ENCODE assay signal across 9 cellular contexts in the genomic region with DNA sequence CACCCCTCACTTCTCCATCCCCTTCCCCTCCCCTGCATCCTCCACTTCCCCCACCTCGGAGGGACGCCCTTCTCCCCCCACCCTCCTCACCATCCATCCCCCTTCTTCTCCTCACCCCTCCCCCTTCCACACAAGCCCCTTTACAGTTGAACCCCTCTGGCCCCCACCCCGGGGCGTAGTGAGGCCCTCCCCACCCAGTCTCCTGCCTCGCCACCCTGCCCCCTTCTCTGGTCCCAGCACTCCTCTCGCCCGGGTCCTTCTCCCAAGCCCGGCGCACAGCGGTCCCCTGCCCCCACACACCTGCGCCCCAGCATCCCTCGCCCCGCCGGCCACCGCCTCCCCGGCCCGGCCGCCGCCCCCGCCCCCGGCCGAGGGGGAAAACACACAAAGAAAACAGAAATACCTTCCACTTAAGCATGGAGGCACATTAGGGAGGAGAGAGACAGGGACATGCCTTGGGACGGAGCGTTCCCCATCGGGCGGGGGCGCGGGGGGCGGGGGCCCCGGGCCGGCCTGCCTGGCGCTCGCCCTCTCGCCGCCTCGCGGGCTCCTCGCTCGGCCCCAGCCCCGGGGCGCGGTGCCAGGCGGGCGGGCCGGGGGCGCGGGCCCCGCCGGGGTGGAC. TPM values are rescaled to one million over a fixed set of nuclear protein-coding genes. Genes with fewer than 3 reads are reported as not detected.
DNase-seq lines count a peak whose midpoint lies in the region; ATAC-seq, FAIRE-seq and TF ChIP-seq lines count a peak whose summit lies in the region.
"Had no signal": no experiment of that assay in that cellular context is flagged by ENCODE, and none has a peak within 500 bp of the region (broad histone marks: within the 10 kb centered on the region; RNA-seq: fewer than 3 reads in every experiment).

No MANE protein-coding gene starts in this region.

- peaks cover 71% of the 10 kb centered on the region for H3K27me3 Mint-ChIP-seq in activated T-helper 2 cell treated with anti-CD3 and anti-CD28 coated beads, Interferon-gamma antibody, Interleukin-2, Interleukin-4, amounts not matched to agents 10 μg/mL and 5 μg/mL and 100 μg/mL, durations not matched to agents 14 hours and 24 hours and 36 hours (ENCODE audit: low read depth)

- CTCF ChIA-PET in HepG2 (lab: Yijun Ruan, JAX; ENCODE audit: low intra/inter-chr PET ratio, low total read pairs): interaction anchor here (0.9 to 4.9 kb wide), 11 partner anchors 9 to 127 kb away, joined by 3 to 73 read pairs (median 8); no protein-coding TSS in a partner anchor

- H3K9ac ChIP-seq in HepG2 (ENCODE audit: insufficient read depth, low read depth, low read length): peak overlapping the region; percentile 61; the same call in 1 of the 2 replicates

- intact Hi-C loops in HepG2 (cut with micrococcal nuclease; ENCODE audit: unreplicated experiment) (no loop called here), right lobe of liver (cut with DNase I) (no loop called here), vagina (cut with DNase I) (no loop called here)
- intact Hi-C loops in activated T-helper 2 cell treated with anti-CD3 and anti-CD28 coated beads, Interferon-gamma antibody, Interleukin-2, Interleukin-4, amounts not matched to agents 10 μg/mL and 5 μg/mL and 100 μg/mL, durations not matched to agents 14 hours and 24 hours and 36 hours (cut with micrococcal nuclease): no loop called here

- no peaks in the 10 kb centered on the region for H3K4me1 Mint-ChIP-seq in activated T-helper 2 cell treated with anti-CD3 and anti-CD28 coated beads, Interferon-gamma antibody, Interleukin-2, Interleukin-4, amounts not matched to agents 10 μg/mL and 5 μg/mL and 100 μg/mL, durations not matched to agents 14 hours and 24 hours and 36 hours (ENCODE audit: low read depth)

- H3K27ac ChIP-seq in HepG2 (ENCODE audit: extremely low read length, insufficient read depth, low read length): peak overlapping the region; percentile 69
- no peak overlapping the region for H3K27ac ChIP-seq in right lobe of liver
- H3K27ac ChIP-seq in layer of hippocampus (ENCODE audit: low read depth, low read length): peak overlapping the region; percentile 52
- H3K27ac ChIP-seq in vagina: no peak overlapping the region
- H3K27ac ChIP-seq: epithelial cell of prostate had no signal

- FAIRE-seq in HepG2 (lab: Jason Lieb, UNC): no peak

- H3K9me3 ChIP-seq in HepG2 (ENCODE audit: low read length) (no peaks in the 10 kb centered on the region), right lobe of liver (no peaks in the 10 kb centered on the region), vagina (no peaks in the 10 kb centered on the region)

- in situ Hi-C loops in HepG2 (cut with HindIII; ENCODE audit: extremely low pct_ligation_motif_present, low pct_unique_long_range_greater_than_20kb): loop anchor here (5.0 kb wide), 1 partner anchor 52 kb away; no protein-coding TSS in a partner anchor

- TF ChIP-seq EP300 in HepG2 (IDR thresholded peaks at IDR 0.05; ENCODE audit: low read depth in 2 of 2, low read length in 2 of 2) (no peak), HepG2 (CRISPR knock-in tag; IDR thresholded peaks at IDR 0.05; ENCODE audit: borderline replicate concordance) (no peak)

- POLR2A ChIA-PET in HepG2 (lab: Yijun Ruan, JAX): interaction anchor here (0.6 to 13.7 kb wide), 17 partner anchors 8 to 96 kb away, joined by 3 to 208 read pairs (median 5); no protein-coding TSS in a partner anchor

- TF ChIP-seq RAD21 in HepG2 (CRISPR knock-in tag; IDR thresholded peaks at IDR 0.05): no peak; the same call in 1 of the 2 replicates

- H3K79me2 ChIP-seq in HepG2 (ENCODE audit: insufficient read depth, low read length): peaks cover 3% of the 10 kb centered on the region

- TF ChIP-seq POLR2A in HepG2 (IDR thresholded peaks at IDR 0.05; ENCODE audit: insufficient read depth in 1 of 2, low read depth in 2 of 2, low read length in 2 of 2): no peak; a peak in 1 of 4 replicates
- TF ChIP-seq POLR2A in right lobe of liver (IDR thresholded peaks at IDR 0.05): no peak
- TF ChIP-seq POLR2A in vagina (IDR thresholded peaks at IDR 0.05): no peak

- BruUV-seq in HepG2 (replicated peaks; lab: Mats Ljungman, UMichigan): no TSS peak

- peaks cover 18% of the 10 kb centered on the region; the same call in 1 of the 2 replicates for H4K20me1 ChIP-seq in HepG2 (ENCODE audit: insufficient read depth, low read length)

- TF ChIP-seq CTCF in HepG2 (CRISPR knock-in tag; IDR thresholded peaks at IDR 0.05) (no peak), right lobe of liver (IDR thresholded peaks at IDR 0.05) (no peak), vagina (IDR thresholded peaks at IDR 0.05) (no peak)

- H3K4me1 ChIP-seq in HepG2 (ENCODE audit: insufficient read depth, low read length): peaks cover 89% of the 10 kb centered on the region
- H3K4me1 ChIP-seq in right lobe of liver: peaks cover 0 to 20% (median 3%) of the 10 kb centered on the region in 4 donors
- H3K4me1 ChIP-seq in vagina: peaks cover 32% of the 10 kb centered on the region

- ATAC-seq in HepG2: peak; percentile 45
- ATAC-seq in right lobe of liver: no peak

- peak overlapping the region; percentile 87 for H3K4me2 ChIP-seq in HepG2 (ENCODE audit: low read depth, low read length)

- no peaks in the 10 kb centered on the region for H3K36me3 Mint-ChIP-seq in activated T-helper 2 cell treated with anti-CD3 and anti-CD28 coated beads, Interferon-gamma antibody, Interleukin-2, Interleukin-4, amounts not matched to agents 10 μg/mL and 5 μg/mL and 100 μg/mL, durations not matched to agents 14 hours and 24 hours and 36 hours (ENCODE audit: low read depth)

- no peaks in the 10 kb centered on the region for H3K9me3 Mint-ChIP-seq in activated T-helper 2 cell treated with anti-CD3 and anti-CD28 coated beads, Interferon-gamma antibody, Interleukin-2, Interleukin-4, amounts not matched to agents 10 μg/mL and 5 μg/mL and 100 μg/mL, durations not matched to agents 14 hours and 24 hours and 36 hours

- H3K27me3 ChIP-seq in HepG2 (ENCODE audit: control insufficient read depth in 1 of 2, insufficient read depth in 2 of 2, low read length in 2 of 2): no peaks in the 10 kb centered on the region
- H3K27me3 ChIP-seq in right lobe of liver: no peaks in the 10 kb centered on the region
- peaks cover 8% of the 10 kb centered on the region for H3K27me3 ChIP-seq in layer of hippocampus (ENCODE audit: control insufficient read depth, insufficient read depth, low read length)
- H3K27me3 ChIP-seq in vagina: peaks cover 16% of the 10 kb centered on the region

- H3K4me3 ChIP-seq in HepG2 (replicated peaks in 1 of 3; ENCODE audit: insufficient read depth in 1 of 3, low read depth in 2 of 3, low read length in 3 of 3) (peak overlapping the region; percentile 76 to 84 (median 83); a peak in 5 of 6 replicates), right lobe of liver (peak overlapping the region in 1 of 3 donors; percentile 68), vagina (peak overlapping the region; percentile 49 to 51)

- DNase-seq in HepG2 (ENCODE audit: low spot score) (no peak), right lobe of liver (no peak), vagina (ENCODE audit: extremely low spot score in 2 of 2) (no peak), NCI-H2196 treated with DMSO at 0.1 percent for 48 hours (lab: John Stamatoyannopoulos, UW; ENCODE audit: unreplicated experiment) (no peak), NCI-H226 (no peak), NCI-H510A treated with DMSO at 0.1 percent for 48 hours (lab: John Stamatoyannopoulos, UW) (no peak)
- DNase-seq in activated T-helper 2 cell treated with anti-CD3 and anti-CD28 coated beads, Interferon-gamma antibody, Interleukin-2, Interleukin-4, amounts not matched to agents 10 μg/mL and 5 μg/mL and 100 μg/mL, durations not matched to agents 14 hours and 24 hours and 36 hours (ENCODE audit: low spot score): no peak

- H2AFZ ChIP-seq in HepG2 (ENCODE audit: low read length): no peak overlapping the region

- H3K36me3 ChIP-seq in HepG2 (replicated peaks in 1 of 2; ENCODE audit: control insufficient read depth in 1 of 2, insufficient read depth in 2 of 2, low read length in 2 of 2) (no peaks in the 10 kb centered on the region), right lobe of liver (no peaks in the 10 kb centered on the region), vagina (no peaks in the 10 kb centered on the region)

- H3K4me3 Mint-ChIP-seq in activated T-helper 2 cell treated with anti-CD3 and anti-CD28 coated beads, Interferon-gamma antibody, Interleukin-2, Interleukin-4, amounts not matched to agents 10 μg/mL and 5 μg/mL and 100 μg/mL, durations not matched to agents 14 hours and 24 hours and 36 hours (ENCODE audit: low read depth): peak overlapping the region; percentile 39

- WGBS in HepG2 (ENCODE audit: low lambda C conversion rate): 4% methylated on average over 27 of the region's 49 CpGs
- 5% methylated on average over 23 of the region's 49 CpGs for WGBS in right lobe of liver (ENCODE audit: insufficient coverage, low coverage, low lambda C conversion rate, missing lambda C conversion rate)

- H3K27ac Mint-ChIP-seq in activated T-helper 2 cell treated with anti-CD3 and anti-CD28 coated beads, Interferon-gamma antibody, Interleukin-2, Interleukin-4, amounts not matched to agents 10 μg/mL and 5 μg/mL and 100 μg/mL, durations not matched to agents 14 hours and 24 hours and 36 hours: no peak overlapping the region

RNA-seq across cellular contexts. Expression of a gene that starts 0.4 kb away (rescaled TPM):
- total RNA-seq in HepG2 (2016; rRNA removed; fragmentation: Illumina TruSeq; extraction: Trizol) (0.90 and 1.2 TPM in 2 replicates), right lobe of liver (10 to 100 TPM in 4 of 6 experiments, 1 to 10 TPM in 2; 5.6 to 17.6 (median 11.5) TPM), vagina (5.2 TPM)
- 0.26 and 0.30 TPM in 2 replicates for total RNA-seq in HepG2 (2016; cell fraction: cytosol; rRNA removed; fragmentation: Illumina TruSeq; extraction: Trizol; ENCODE audit: low read depth)
- total RNA-seq in HepG2 (2016; cell fraction: insoluble cytoplasmic fraction; rRNA removed; fragmentation: Illumina TruSeq; extraction: Trizol): 0.76 and 1.4 TPM in 2 replicates
- 0.43 and 1.00 TPM in 2 replicates for total RNA-seq in HepG2 (2016; cell fraction: membrane; rRNA removed; fragmentation: Illumina TruSeq; extraction: Trizol)
- 2.5 and 3.1 TPM in 2 replicates for total RNA-seq in HepG2 (2016; cell fraction: nucleus; rRNA removed; fragmentation: Illumina TruSeq; extraction: Trizol)
- polyA plus RNA-seq in HepG2 (2011; rRNA removed): 9.6 and 19.8 TPM in 2 replicates
- 2.9 and 4.8 TPM in 2 replicates for polyA plus RNA-seq in HepG2 (2011; cell fraction: cytosol; rRNA removed)
- polyA plus RNA-seq in HepG2 (2011; cell fraction: nucleus; rRNA removed): 128 and 143 TPM in 2 replicates
- 9.9 and 11.0 TPM in 2 replicates for polyA plus RNA-seq in HepG2 (2012)
- 0.26 and 0.32 TPM in 2 replicates for polyA plus RNA-seq in HepG2 (2016; cell fraction: cytosol; fragmentation: Illumina TruSeq; extraction: Trizol; ENCODE audit: low read depth)
- 1.0 and 2.4 TPM in 2 replicates for polyA plus RNA-seq in HepG2 (2016; cell fraction: insoluble cytoplasmic fraction; fragmentation: Illumina TruSeq; extraction: Trizol; ENCODE audit: low read depth)
- polyA plus RNA-seq in HepG2 (2016; cell fraction: membrane; fragmentation: Illumina TruSeq; extraction: Trizol; ENCODE audit: low read depth): 0.64 and 0.68 TPM in 2 replicates
- polyA plus RNA-seq in HepG2 (2016; cell fraction: nucleus; fragmentation: Illumina TruSeq; extraction: Trizol; ENCODE audit: insufficient read depth, low read depth): 13.9 and 14.2 TPM in 2 replicates
- polyA minus RNA-seq in HepG2 (2011; rRNA and poly(A)+ RNA removed; ENCODE audit: low replicate concordance): 2.4 and 22.5 TPM in 2 replicates
- polyA minus RNA-seq in HepG2 (2011; cell fraction: cytosol; rRNA and poly(A)+ RNA removed): 5.7 and 10.1 TPM in 2 replicates
- 22.4 and 24.7 TPM in 2 replicates for polyA minus RNA-seq in HepG2 (2011; cell fraction: nucleus; rRNA and poly(A)+ RNA removed)
- total RNA-seq in activated T-helper 2 cell treated with anti-CD3 and anti-CD28 coated beads, Interferon-gamma antibody, Interleukin-2, Interleukin-4, amounts not matched to agents 10 μg/mL and 5 μg/mL and 100 μg/mL, durations not matched to agents 14 hours and 24 hours and 36 hours: 0.14 and 0.16 TPM in 2 replicates

Comparison
In these comparisons a context has a peak if more than half of its experiments do, and no peak if none do; other contexts are left out.
1. H3K27ac ChIP-seq: peak in HepG2 (single experiment) and layer of hippocampus (single experiment); none in right lobe of liver (0 of 3) and vagina (single experiment).